In the genomic region with DNA sequence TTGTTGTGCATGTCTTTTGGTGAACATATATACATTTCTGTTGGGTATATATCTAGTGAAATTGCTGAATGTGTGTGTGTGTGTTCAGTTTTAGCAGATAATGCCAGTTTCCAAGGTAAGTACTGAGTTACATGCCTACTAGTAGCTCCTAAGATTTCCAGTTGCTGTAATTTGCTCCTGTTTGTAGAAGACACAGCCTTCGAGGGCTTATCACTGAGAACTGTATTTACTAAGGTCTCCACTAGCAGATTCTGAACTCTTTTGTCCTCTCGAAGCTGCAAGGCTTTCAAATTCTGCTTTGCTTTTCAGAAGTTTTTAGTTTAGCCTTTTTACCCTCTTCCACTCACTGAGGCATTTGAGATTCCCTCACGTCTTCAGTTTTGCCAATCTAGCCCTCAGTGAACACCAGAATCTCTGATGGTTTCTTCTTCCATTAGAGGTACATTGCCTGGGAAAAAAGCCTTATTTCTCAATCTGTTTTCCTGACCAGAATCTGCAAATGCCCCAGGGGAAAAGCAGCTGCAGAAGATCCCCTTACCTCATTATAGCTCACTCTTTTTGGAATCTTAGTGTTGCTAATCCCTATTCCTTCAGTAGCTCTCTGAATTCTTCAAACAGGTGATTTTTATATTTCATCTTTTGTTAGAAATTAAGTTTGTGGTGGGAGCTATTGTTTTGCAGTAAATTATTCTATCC, we compare ENCODE assay signal across 23 cellular contexts. TPM values are rescaled to one million over a fixed set of nuclear protein-coding genes. Genes with fewer than 3 reads are reported as not detected.
A peak's percentile ranks its signal among the peaks of the same experiment; 100 is the strongest.
DNase-seq lines count a peak whose midpoint lies in the region; ATAC-seq and TF ChIP-seq lines count a peak whose summit lies in the region.
"Had no signal": no experiment of that assay in that cellular context is flagged by ENCODE, and none has a peak within 500 bp of the region (broad histone marks: within the 10 kb centered on the region; RNA-seq: fewer than 3 reads in every experiment).

No MANE protein-coding gene starts in this region.

- H3K27me3 Mint-ChIP-seq in brain: no peaks in the 10 kb centered on the region
- H3K27me3 Mint-ChIP-seq: CD4-positive, CD25-positive, alpha-beta regulatory T cell; stimulated activated memory B cell treated with anti-CD40 and anti-IgM and Interleukin-4, amounts not matched to agents 10 μg/mL and 1 μg/mL and 100 μg/mL, for 72 hours had no signal

- H3K36me3 Mint-ChIP-seq in brain: peaks cover 68% of the 10 kb centered on the region

- peak overlapping the region in 3 of 5 experiments; percentile 43 to 72 (median 56) for H3K27ac Mint-ChIP-seq in brain
- H3K27ac Mint-ChIP-seq: activated naive CD4-positive, alpha-beta T cell treated with anti-CD3 and anti-CD28 coated beads for 36 hours; CD4-positive, CD25-positive, alpha-beta regulatory T cell; stimulated activated memory B cell treated with anti-CD40 and anti-IgM and Interleukin-4, amounts not matched to agents 10 μg/mL and 1 μg/mL and 100 μg/mL, for 72 hours had no signal

- H3K4me3 Mint-ChIP-seq in brain: no peak overlapping the region
- H3K4me3 Mint-ChIP-seq: activated naive CD4-positive, alpha-beta T cell treated with anti-CD3 and anti-CD28 coated beads for 36 hours; CD4-positive, CD25-positive, alpha-beta regulatory T cell; stimulated activated memory B cell treated with anti-CD40 and anti-IgM and Interleukin-4, amounts not matched to agents 10 μg/mL and 1 μg/mL and 100 μg/mL, for 72 hours had no signal

- H3K4me3 ChIP-seq in AG10803 (ENCODE audit: low read length): no peak overlapping the region
- H3K4me3 ChIP-seq: left lung, right atrium auricular region had no signal

- peaks cover 7 to 15% (median 7%) of the 10 kb centered on the region in 5 experiments for H3K9me3 Mint-ChIP-seq in brain

- peak; percentile 15 for DNase-seq in AG10803 (ENCODE audit: low read depth)
- peak; percentile 19 for DNase-seq in M059J (ENCODE audit: low read depth)
- peak; percentile 68 for DNase-seq in islet precursor cell
- DNase-seq in HuH-7 (ENCODE audit: low spot score): no peak
- DNase-seq in cerebellar nuclear complex (lab: John Stamatoyannopoulos, UW): no peak
- no peak for DNase-seq in omental fat pad (ENCODE audit: low spot score)
- DNase-seq: activated CD4-positive, alpha-beta T cell treated with anti-CD3 and anti-CD28 coated beads, Interleukin-2, amount 50 U/mL, for 4 hours; activated naive CD4-positive, alpha-beta T cell treated with anti-CD3 and anti-CD28 coated beads for 36 hours; activated T-cell treated with anti-CD3 and anti-CD28 coated beads, Interleukin-2, amount 50 U/mL, for 1 hour; CD4-positive, CD25-positive, alpha-beta regulatory T cell; cortex of kidney; DMS79 treated with DMSO at 0.1 percent for 48 hours; Kasumi-1; left lung; NCI-H2107; NCI-H524 treated with DMSO at 0.1 percent for 48 hours; nucleus accumbens; SIG-M5; WERI-Rb-1 had no signal

- no peak for ATAC-seq in GM18858 (IDR thresholded peaks at IDR 0.05; ENCODE audit: unreplicated experiment)
- no peak for ATAC-seq in omental fat pad (ENCODE audit: low FRiP score)
- ATAC-seq: left lung; stimulated activated memory B cell treated with anti-CD40 and anti-IgM and Interleukin-4, amounts not matched to agents 10 μg/mL and 1 μg/mL and 100 μg/mL, for 72 hours had no signal

- peaks cover 40% of the 10 kb centered on the region for H3K4me1 Mint-ChIP-seq in brain
- H3K4me1 Mint-ChIP-seq: stimulated activated memory B cell treated with anti-CD40 and anti-IgM and Interleukin-4, amounts not matched to agents 10 μg/mL and 1 μg/mL and 100 μg/mL, for 72 hours had no signal

- TF ChIP-seq CTCF in AG10803 (conservative IDR thresholded peaks at IDR 0.05; ENCODE audit: low read length) (no peak), brain (conservative IDR thresholded peaks at IDR 0.05) (no peak), omental fat pad (IDR thresholded peaks at IDR 0.05) (no peak)

RNA-seq across cellular contexts. Expression of a gene that starts 52.9 kb away (rescaled TPM):
- total RNA-seq in M059J (2014; rRNA removed; shearing (Covaris generic)): 15.4 and 29.9 TPM in 2 replicates
- 16.0 TPM for polyA plus RNA-seq in brain (ENCODE audit: insufficient read depth, low read depth, low replicate concordance)
- 10 to 100 TPM; 51.9 to 67.8 (median 66.3) TPM for total RNA-seq in omental fat pad

Comparison
In these comparisons a context has a peak if more than half of its experiments do, and no peak if none do; other contexts are left out.
1. DNase-seq: peak in AG10803 (single experiment), M059J (single experiment) and islet precursor cell (single experiment); none in HuH-7 (single experiment), cerebellar nuclear complex (0 of 2) and omental fat pad (single experiment).